26 cellular contexts compared by ENCODE assay signal in genomic region chr21:32975811-32976507, GRCh38. TPM values are rescaled to one million over a fixed set of nuclear protein-coding genes. Genes with fewer than 3 reads are reported as not detected.
DNase-seq lines count a peak whose midpoint lies in the region; ATAC-seq, FAIRE-seq and TF ChIP-seq lines count a peak whose summit lies in the region.
"Had no signal": no experiment of that assay in that cellular context is flagged by ENCODE, and none has a peak within 500 bp of the region (broad histone marks: within the 10 kb centered on the region; RNA-seq: fewer than 3 reads in every experiment).

No MANE protein-coding gene starts in this region.

- no peaks in the 10 kb centered on the region for H3K36me3 ChIP-seq in bronchial epithelial cell (ENCODE audit: control insufficient read depth, insufficient read depth, low read length)
- H3K36me3 ChIP-seq in left ventricle myocardium inferior: no peaks in the 10 kb centered on the region
- H3K36me3 ChIP-seq: BLaER1 treated with 17β-estradiol and CSF1 and Interleukin-3, amounts not matched to agents 10 nM and 100 nM; SJSA1 had no signal

- TF ChIP-seq CTCF in bronchial epithelial cell (IDR thresholded peaks at IDR 0.05; ENCODE audit: insufficient read depth, low read length, severe bottlenecking): no peak
- TF ChIP-seq CTCF in left ventricle myocardium inferior (IDR thresholded peaks at IDR 0.05; ENCODE audit: borderline replicate concordance): no peak

- H3K4me1 ChIP-seq in left ventricle myocardium inferior: no peaks in the 10 kb centered on the region
- H3K4me1 ChIP-seq: SJSA1 had no signal

- no peak for ATAC-seq in GM21423 (IDR thresholded peaks at IDR 0.05; ENCODE audit: unreplicated experiment)
- ATAC-seq: K562 had no signal

- H3K27me3 ChIP-seq in bronchial epithelial cell (ENCODE audit: control insufficient read depth, insufficient read depth, low read length) (peaks cover 2% of the 10 kb centered on the region), layer of hippocampus (ENCODE audit: control insufficient read depth, insufficient read depth, low read length) (no peaks in the 10 kb centered on the region), left ventricle myocardium inferior (ENCODE audit: low read depth) (peaks cover 63% of the 10 kb centered on the region)
- H3K27me3 ChIP-seq: BLaER1 treated with 17β-estradiol and CSF1 and Interleukin-3, amounts not matched to agents 10 nM and 100 nM had no signal

- intact Hi-C loops in left ventricle myocardium inferior (cut with micrococcal nuclease): no loop called here

- H3K27ac ChIP-seq in layer of hippocampus (ENCODE audit: low read depth, low read length) (peak overlapping the region; percentile 99), substantia nigra (ENCODE audit: low read depth, low read length, poor library complexity, severe bottlenecking) (peak overlapping the region; percentile 98), left ventricle myocardium inferior (replicated peaks) (no peak overlapping the region)
- H3K27ac ChIP-seq: BLaER1 treated with 17β-estradiol and CSF1 and Interleukin-3, amounts not matched to agents 10 nM and 100 nM; SJSA1 had no signal

- H3K9me3 ChIP-seq in left ventricle myocardium inferior (replicated peaks): no peaks in the 10 kb centered on the region
- H3K9me3 ChIP-seq: SJSA1 had no signal

- peak; percentile 7 for FAIRE-seq in bronchial epithelial cell (lab: Jason Lieb, UNC)
- FAIRE-seq: G401.6, HTR-8/SVneo, K562 had no signal

- DNase-seq in CD1c-positive myeloid dendritic cell (ENCODE audit: extremely low spot score) (peak; percentile 31), bronchial epithelial cell (ENCODE audit: low read depth) (no peak), substantia nigra (lab: John Stamatoyannopoulos, UW) (no peak), left ventricle myocardium inferior (no peak), KG1 (lab: John Stamatoyannopoulos, UW) (no peak)
- DNase-seq: CD4-positive, alpha-beta memory T cell; COR-L47; GOT3; HCEC 1CT; MV-4-11; NCI-H1105; NCI-H1436 treated with DMSO at 0.1 percent for 48 hours; NCI-H1930; NCI-H2107; NCI-H524; Right ventricle myocardium superior; RPMI8226 had no signal

- H3K4me3 ChIP-seq in bronchial epithelial cell (ENCODE audit: low read depth, low read length): no peak overlapping the region
- no peak overlapping the region for H3K4me3 ChIP-seq in left ventricle myocardium inferior
- H3K4me3 ChIP-seq: BLaER1 treated with 17β-estradiol and CSF1 and Interleukin-3, amounts not matched to agents 10 nM and 100 nM; K562; SJSA1 had no signal

RNA-seq across cellular contexts. Expression of gene OLIG2, which starts 49.8 kb away (rescaled TPM):
- not detected in 2 replicates for total RNA-seq in bronchial epithelial cell
- total RNA-seq in left ventricle myocardium inferior: not detected
- total RNA-seq: CD4-positive, alpha-beta memory T cell; K562; LHCN-M2; MCF 10A; Right ventricle myocardium superior; SJSA1 had no signal
